Comparison of ENCODE assay signal across 23 cellular contexts in genomic region chr13:73684750-73685149, GRCh38.
"Had no signal": no experiment of that assay in that cellular context is flagged by ENCODE, and none has a peak within 500 bp of the region (broad histone marks: within the 10 kb centered on the region; RNA-seq: fewer than 3 reads in every experiment).

No MANE protein-coding gene starts in this region.

- H3K4me1 ChIP-seq: adrenal gland, SJSA1 had no signal

- ATAC-seq: activated T-cell treated with anti-CD3 and anti-CD28 coated beads, Interleukin-2, amount 50 U/mL, for 72 hours had no signal

- DNase-seq: activated CD4-positive, alpha-beta memory T cell treated with anti-CD3 and anti-CD28 coated beads for 36 hours; activated CD4-positive, alpha-beta T cell treated with anti-CD3 and anti-CD28 coated beads, Interleukin-2, amount 10 ng/mL, durations not matched to agents 7 days and 5 days; activated CD4-positive, CD25-positive, alpha-beta regulatory T cell; activated CD8-positive, alpha-beta memory T cell treated with anti-CD3 and anti-CD28 coated beads for 24 hours; activated naive CD4-positive, alpha-beta T cell treated with anti-CD3 and anti-CD28 coated beads, Interleukin-2, amount 50 U/mL, for 16 hours; activated naive CD8-positive, alpha-beta T cell treated with anti-CD3 and anti-CD28 coated beads, Interleukin-2, amount 10 ng/mL, durations not matched to agents 7 days and 5 days; activated T-cell treated with anti-CD3 and anti-CD28 coated beads, Interleukin-2, amount 50 U/mL, for 72 hours; adrenal gland; anterior cingulate cortex; caudate nucleus; KG1; NCI-H1092; NCI-H2029; NCI-H2107; NCI-H2171 treated with DMSO at 0.1 percent for 48 hours; NCI-H226; NCI-H510A; NCI-H526 treated with DMSO at 0.1 percent for 48 hours; SHP77; T-helper 9 cell had no signal

- H3K36me3 ChIP-seq: adrenal gland, SJSA1 had no signal

- H3K27me3 ChIP-seq: adrenal gland, SJSA1 had no signal

- H3K9me3 ChIP-seq: adrenal gland, SJSA1 had no signal

- FAIRE-seq: RCC 7860, TTC549 had no signal

- H3K4me3 ChIP-seq: adrenal gland, SJSA1 had no signal

- H3K27ac ChIP-seq: adrenal gland, SJSA1 had no signal
